8 cellular contexts compared by ENCODE assay signal in genomic region chr16:31507929-31508705, GRCh38.
DNase-seq lines count a peak whose midpoint lies in the region; ATAC-seq and TF ChIP-seq lines count a peak whose summit lies in the region.

Gene RUSF1, minus strand, starts transcription at chr16:31508391. Its CDS starts 18 bp downstream, at chr16:31508373.

- H3K27ac ChIP-seq in caudate nucleus (ENCODE audit: low read depth, low read length), result peak within 1 kb of the TSS; percentile 71

- POLR2A ChIA-PET in AG04449 (lab: Yijun Ruan, JAX), result interaction anchor here (0.7 to 2.0 kb wide), 10 partner anchors 10 to 361 kb away, joined by 3 to 8 read pairs (median 4); partner anchors contain the start of genes ARMC5, TGFB1I1 and ZNF843

- peak; percentile 38 for DNase-seq in AG04449 (ENCODE audit: low read depth, low spot score)
- peak; percentile 88 for DNase-seq in NCI-H2196 (lab: John Stamatoyannopoulos, UW; ENCODE audit: unreplicated experiment)
- DNase-seq in activated CD4-positive, CD25-positive, alpha-beta regulatory T cell (lab: John Stamatoyannopoulos, UW), result peak; percentile 57 to 72 (median 67)
- DNase-seq in caudate nucleus (lab: John Stamatoyannopoulos, UW), result peak in 60 of 61 donors; percentile 29 to 92 (median 82)
- DNase-seq in islet precursor cell, result peak; percentile 95
- peak; percentile 84 for DNase-seq in stimulated activated CD4-positive, alpha-beta T cell treated with anti-CD3 and anti-CD28 coated beads, Interleukin-12 subunit alpha, Interleukin-12 subunit beta, amount 100 ng/mL, for 4 hours

- ATAC-seq in GM18867 (IDR thresholded peaks at IDR 0.05; ENCODE audit: unreplicated experiment) (peak; percentile 91), HG03097 (IDR thresholded peaks at IDR 0.05; ENCODE audit: low FRiP score, unreplicated experiment) (peak; percentile 86)

- TF ChIP-seq CTCF in AG04449 (IDR thresholded peaks at IDR 0.05; ENCODE audit: insufficient read depth, low read length, missing control alignments), result no peak

- H3K4me3 ChIP-seq in AG04449 (ENCODE audit: low read depth, low read length), result peak within 1 kb of the TSS; percentile 96

- CTCF ChIA-PET in AG04449 (lab: Yijun Ruan, JAX), result interaction anchor here (1.3 to 1.7 kb wide), 2 partner anchors 17 to 57 kb away, joined by 3 to 4 read pairs; no protein-coding TSS in a partner anchor

Comparison
In these comparisons a context has a peak if more than half of its experiments do, and no peak if none do; other contexts are left out.
1. Peak in every context shown above with its lines: DNase-seq, ATAC-seq, H3K4me3 ChIP-seq and H3K27ac ChIP-seq.
2. DNase-seq: peak in every context shown above with its lines; median percentile 95 in islet precursor cell; 88 in NCI-H2196; 84 in stimulated activated CD4-positive, alpha-beta T cell treated with anti-CD3 and anti-CD28 coated beads, Interleukin-12 subunit alpha, Interleukin-12 subunit beta, amount 100 ng/mL, for 4 hours; 82 in caudate nucleus; 67 in activated CD4-positive, CD25-positive, alpha-beta regulatory T cell; 38 in AG04449.